14 cellular contexts compared by ENCODE assay signal in the genomic region with DNA sequence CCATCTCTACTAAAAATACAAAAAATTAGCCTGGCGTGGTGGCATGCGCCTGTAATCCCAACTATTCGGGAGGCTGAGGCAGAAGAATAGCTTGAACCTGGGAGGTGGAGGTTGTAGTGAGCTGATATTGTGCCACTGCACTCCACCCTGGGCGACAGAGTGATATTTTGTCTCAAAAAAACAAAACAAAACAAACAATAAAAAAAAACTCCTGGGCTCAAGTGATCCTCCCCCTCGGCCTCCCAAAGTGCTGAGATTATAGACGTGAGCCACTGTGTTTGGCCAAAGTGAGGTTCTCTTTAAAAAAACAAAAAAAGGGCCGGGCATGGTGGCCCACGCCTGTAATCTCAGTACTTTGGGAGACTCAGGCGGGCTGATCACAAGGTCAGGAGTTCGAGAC. TPM values are rescaled to one million over a fixed set of nuclear protein-coding genes. Genes with fewer than 3 reads are reported as not detected.
DNase-seq lines count a peak whose midpoint lies in the region; ATAC-seq, FAIRE-seq and TF ChIP-seq lines count a peak whose summit lies in the region.
"Had no signal": no experiment of that assay in that cellular context is flagged by ENCODE, and none has a peak within 500 bp of the region (broad histone marks: within the 10 kb centered on the region; RNA-seq: fewer than 3 reads in every experiment).

No MANE protein-coding gene starts in this region.

- H2AFZ ChIP-seq in hepatocyte (no peak overlapping the region), smooth muscle cell (ENCODE audit: low read depth) (no peak overlapping the region)

- H3K4me1 Mint-ChIP-seq in CD4-positive, alpha-beta memory T cell, result peaks cover 14 to 31% (median 22%) of the 10 kb centered on the region in 4 donors

- peaks cover 54% of the 10 kb centered on the region for H3F3A ChIP-seq in smooth muscle cell (ENCODE audit: low read depth)

- H3K9me3 Mint-ChIP-seq in CD4-positive, alpha-beta memory T cell, result peaks cover 0 to 12% (median 0%) of the 10 kb centered on the region in 8 donors
- H3K9me3 Mint-ChIP-seq: natural killer cell treated with Interleukin-12 subunit alpha and Interleukin-12 subunit beta and Interleukin-15 and Interleukin-18, amount 100 ng/mL, for 72 hours had no signal

- intact Hi-C loops in CD4-positive, alpha-beta memory T cell (cut with micrococcal nuclease), result no loop called here

- peak overlapping the region; percentile 84 for H3K4me2 ChIP-seq in hepatocyte
- peak overlapping the region; percentile 89 for H3K4me2 ChIP-seq in smooth muscle cell

- FAIRE-seq in frontal cortex (lab: Jason Lieb, UNC), result no peak
- FAIRE-seq: endothelial cell of umbilical vein had no signal

- H3K79me2 ChIP-seq in hepatocyte (peaks cover 10% of the 10 kb centered on the region), smooth muscle cell (ENCODE audit: low read depth) (peaks cover 11% of the 10 kb centered on the region)

- H3K9me3 ChIP-seq in CD4-positive, alpha-beta memory T cell (ENCODE audit: control insufficient read depth in 1 of 2, low read length in 2 of 2), result no peaks in the 10 kb centered on the region
- no peaks in the 10 kb centered on the region for H3K9me3 ChIP-seq in Peyer's patch
- no peaks in the 10 kb centered on the region for H3K9me3 ChIP-seq in hepatocyte (ENCODE audit: low read depth)
- no peaks in the 10 kb centered on the region for H3K9me3 ChIP-seq in smooth muscle cell (replicated peaks; ENCODE audit: low read depth)

- TF ChIP-seq POLR2A in Peyer's patch (IDR thresholded peaks at IDR 0.05), result no peak

- POLR2A ChIA-PET in CD4-positive, alpha-beta memory T cell (lab: Charles Lee; ENCODE audit: partially characterized antibody), result interaction anchor here (2.3 to 20.0 kb wide), 3 partner anchors 10 to 15 kb away, joined by 8 to 1162 read pairs (median 13); partner anchors contain the start of genes HOOK2, PRDX2 and THSD8

- no peaks in the 10 kb centered on the region for H3K27me3 ChIP-seq in CD4-positive, alpha-beta memory T cell (ENCODE audit: insufficient read depth, low read length)
- H3K27me3 ChIP-seq in Peyer's patch (no peaks in the 10 kb centered on the region), hepatocyte (no peaks in the 10 kb centered on the region), smooth muscle cell (ENCODE audit: low read depth) (no peaks in the 10 kb centered on the region)

- H3K36me3 Mint-ChIP-seq in CD4-positive, alpha-beta memory T cell, result peaks cover 0 to 13% of the 10 kb centered on the region in 2 donors
- H3K36me3 Mint-ChIP-seq: natural killer cell treated with Interleukin-12 subunit alpha and Interleukin-12 subunit beta and Interleukin-15 and Interleukin-18, amount 100 ng/mL, for 72 hours had no signal

- H3K36me3 ChIP-seq in CD4-positive, alpha-beta memory T cell (ENCODE audit: insufficient read depth, low read length), result no peaks in the 10 kb centered on the region
- H3K36me3 ChIP-seq in Peyer's patch (no peaks in the 10 kb centered on the region), hepatocyte (replicated peaks; ENCODE audit: insufficient read depth, low read depth) (no peaks in the 10 kb centered on the region), smooth muscle cell (ENCODE audit: low read depth) (no peaks in the 10 kb centered on the region)

- no peak for ATAC-seq in GM18511 (IDR thresholded peaks at IDR 0.05; ENCODE audit: unreplicated experiment)
- ATAC-seq: natural killer cell treated with Interleukin-12 subunit alpha and Interleukin-12 subunit beta and Interleukin-15 and Interleukin-18, amount 100 ng/mL, for 72 hours had no signal

- H3K27me3 Mint-ChIP-seq in CD4-positive, alpha-beta memory T cell, result no peaks in the 10 kb centered on the region
- H3K27me3 Mint-ChIP-seq: natural killer cell treated with Interleukin-12 subunit alpha and Interleukin-12 subunit beta and Interleukin-15 and Interleukin-18, amount 100 ng/mL, for 72 hours had no signal

- H3K4me3 ChIP-seq in CD4-positive, alpha-beta memory T cell (ENCODE audit: low read length in 2 of 2), result no peak overlapping the region
- H3K4me3 ChIP-seq in Peyer's patch (no peak overlapping the region), hepatocyte (no peak overlapping the region), smooth muscle cell (no peak overlapping the region)

- peaks cover 68% of the 10 kb centered on the region for H3K4me1 ChIP-seq in CD4-positive, alpha-beta memory T cell (ENCODE audit: insufficient read depth, low read length)
- H3K4me1 ChIP-seq in Peyer's patch (peaks cover 24 to 62% (median 45%) of the 10 kb centered on the region in 4 donors), hepatocyte (ENCODE audit: insufficient read depth) (peaks cover 70% of the 10 kb centered on the region), smooth muscle cell (ENCODE audit: low read depth) (peaks cover 38% of the 10 kb centered on the region)

- H3K4me3 Mint-ChIP-seq in CD4-positive, alpha-beta memory T cell, result no peak overlapping the region

- no peak for TF ChIP-seq CTCF in Peyer's patch (IDR thresholded peaks at IDR 0.05)
- TF ChIP-seq CTCF in hepatocyte (IDR thresholded peaks at IDR 0.05; ENCODE audit: poor library complexity), result no peak
- TF ChIP-seq CTCF in smooth muscle cell (IDR thresholded peaks at IDR 0.05; ENCODE audit: borderline replicate concordance, insufficient read depth, poor library complexity, severe bottlenecking), result no peak

- peak overlapping the region in 6 of 7 donors; percentile 46 to 100 (median 99) for H3K27ac Mint-ChIP-seq in CD4-positive, alpha-beta memory T cell

- peaks cover 3% of the 10 kb centered on the region for H4K20me1 ChIP-seq in hepatocyte (ENCODE audit: insufficient read depth, poor library complexity, severe bottlenecking)
- peaks cover 11% of the 10 kb centered on the region for H4K20me1 ChIP-seq in smooth muscle cell (ENCODE audit: low read depth)

- WGBS in hepatocyte (ENCODE audit: low lambda C conversion rate, missing lambda C conversion rate), result 88% methylated on average over 10 of the region's 10 CpGs
- WGBS in smooth muscle cell (ENCODE audit: low lambda C conversion rate), result 56% methylated on average over 10 of the region's 10 CpGs

- CTCF ChIA-PET in CD4-positive, alpha-beta memory T cell (lab: Charles Lee; ENCODE audit: partially characterized antibody), result interaction anchor here (0.6 to 3.2 kb wide), 2 partner anchors 9 to 10 kb away, joined by 4 to 14 read pairs; no protein-coding TSS in a partner anchor

- no peaks in the 10 kb centered on the region for H3K9me2 ChIP-seq in hepatocyte (replicated peaks; ENCODE audit: insufficient read depth)

- no peak for DNase-seq in CD4-positive, alpha-beta memory T cell
- no peak for DNase-seq in Peyer's patch
- no peak for DNase-seq in hepatocyte (ENCODE audit: low spot score)
- no peak for DNase-seq in smooth muscle cell (lab: John Stamatoyannopoulos, UW; ENCODE audit: unreplicated experiment)
- DNase-seq in HuH-7.5 (ENCODE audit: low spot score), result no peak
- no peak for DNase-seq in NCI-H128 (lab: John Stamatoyannopoulos, UW; ENCODE audit: unreplicated experiment)
- no peak for DNase-seq in frontal cortex (ENCODE audit: low spot score in 2 of 2)
- DNase-seq: DMS79; NCI-H1105 treated with DMSO at 0.1 percent for 48 hours; NCI-H748 treated with DMSO at 0.1 percent for 48 hours; stimulated activated CD4-positive, alpha-beta T cell treated with anti-CD3 and anti-CD28 coated beads, Interleukin-1b, Interleukin-23, amount 100 ng/mL, for 48 hours had no signal

- H3K9ac ChIP-seq in smooth muscle cell (ENCODE audit: low read depth), result no peak overlapping the region

- peak overlapping the region; percentile 100 for H3K27ac ChIP-seq in CD4-positive, alpha-beta memory T cell (ENCODE audit: low read depth, low read length)
- H3K27ac ChIP-seq in Peyer's patch, result peak overlapping the region; percentile 97 to 100 (median 100)
- H3K27ac ChIP-seq in hepatocyte, result peak overlapping the region; percentile 99
- peak overlapping the region; percentile 96 for H3K27ac ChIP-seq in smooth muscle cell (ENCODE audit: low read depth)

RNA-seq across cellular contexts. Expression of gene JUNB, which starts 3.8 kb away (rescaled TPM):
- total RNA-seq in CD4-positive, alpha-beta memory T cell, result 100 to 1,000 TPM; 103 to 106 TPM
- polyA plus RNA-seq in CD4-positive, alpha-beta memory T cell, result 1,000 to 10,000 TPM in 1 of 2 donors, 100 to 1,000 TPM in 1; 771 to 3,132 TPM
- 100 to 1,000 TPM; 111 to 324 (median 152) TPM for total RNA-seq in Peyer's patch
- 343 and 399 TPM in 2 replicates for total RNA-seq in hepatocyte
- polyA plus RNA-seq in hepatocyte, result 539 and 633 TPM in 2 replicates
- total RNA-seq in smooth muscle cell, result 687 and 756 TPM in 2 replicates
- polyA plus RNA-seq in smooth muscle cell, result 1,281 and 1,575 TPM in 2 replicates
- total RNA-seq in frontal cortex, result 16.3 TPM

RNA-seq across cellular contexts. Expression of gene HOOK2, which starts 12.1 kb away (rescaled TPM):
- total RNA-seq in CD4-positive, alpha-beta memory T cell, result 10 to 100 TPM; 23.3 to 24.2 TPM
- polyA plus RNA-seq in CD4-positive, alpha-beta memory T cell, result 1 to 10 TPM; 2.6 to 3.4 TPM
- total RNA-seq in Peyer's patch, result 100 to 1,000 TPM; 193 to 379 (median 285) TPM
- 44.3 and 70.5 TPM in 2 replicates for total RNA-seq in hepatocyte
- polyA plus RNA-seq in hepatocyte, result 113 and 128 TPM in 2 replicates
- 16.7 and 20.5 TPM in 2 replicates for total RNA-seq in smooth muscle cell
- polyA plus RNA-seq in smooth muscle cell, result 14.6 and 48.3 TPM in 2 replicates
- total RNA-seq in frontal cortex, result 14.3 TPM

RNA-seq across cellular contexts. Expression of gene PRDX2, which starts 14.1 kb away (rescaled TPM):
- 100 to 1,000 TPM; 116 to 120 TPM for total RNA-seq in CD4-positive, alpha-beta memory T cell
- polyA plus RNA-seq in CD4-positive, alpha-beta memory T cell, result 100 to 1,000 TPM; 266 to 533 TPM
- 100 to 1,000 TPM; 150 to 461 (median 375) TPM for total RNA-seq in Peyer's patch
- total RNA-seq in hepatocyte, result 497 and 589 TPM in 2 replicates
- 581 and 582 TPM in 2 replicates for polyA plus RNA-seq in hepatocyte
- 351 and 400 TPM in 2 replicates for total RNA-seq in smooth muscle cell
- 371 and 391 TPM in 2 replicates for polyA plus RNA-seq in smooth muscle cell
- 208 TPM for total RNA-seq in frontal cortex

RNA-seq across cellular contexts. Expression of gene THSD8, which starts 14.4 kb away (rescaled TPM):
- total RNA-seq in CD4-positive, alpha-beta memory T cell, result 1 to 10 TPM; 2.2 to 3.2 TPM
- polyA plus RNA-seq in CD4-positive, alpha-beta memory T cell, result 1 to 10 TPM; 1.5 to 4.4 TPM
- total RNA-seq in Peyer's patch (not detected), hepatocyte (not detected in 2 replicates), smooth muscle cell (not detected in 2 replicates), frontal cortex (0.82 TPM)
- polyA plus RNA-seq in hepatocyte (5.1 and 5.7 TPM in 2 replicates), smooth muscle cell (8.0 and 10.1 TPM in 2 replicates)
- polyA plus RNA-seq: endothelial cell of umbilical vein had no signal

RNA-seq across cellular contexts. Expression of gene RNASEH2A, which starts 18.9 kb away (rescaled TPM):
- 10 to 100 TPM; 10.5 to 12.6 TPM for total RNA-seq in CD4-positive, alpha-beta memory T cell
- 10 to 100 TPM; 16.9 to 23.5 TPM for polyA plus RNA-seq in CD4-positive, alpha-beta memory T cell
- total RNA-seq in Peyer's patch (10 to 100 TPM in 2 of 4 donors, 1 to 10 TPM in 2; 5.9 to 24.8 (median 9.4) TPM), hepatocyte (8.3 and 9.3 TPM in 2 replicates), smooth muscle cell (8.7 and 15.7 TPM in 2 replicates), frontal cortex (15.9 TPM)
- polyA plus RNA-seq in hepatocyte (20.4 and 25.7 TPM in 2 replicates), smooth muscle cell (34.8 and 34.9 TPM in 2 replicates)
